1 cellular context compared by ENCODE assay signal in genomic region chr6:26473758-26474438, GRCh38.
TF ChIP-seq lines count a peak whose summit lies in the region.

No MANE protein-coding gene starts in this region.

TF ChIP-seq in K562, 482 proteins besides CTCF, POLR2A, EP300 and RAD21 (continued from another document and continues in another):
- TF ChIP-seq ZBTB43 (CRISPR knock-in tag; IDR thresholded peaks at IDR 0.05) (no peak), PPARD (CRISPR knock-in tag; IDR thresholded peaks at IDR 0.05) (no peak), XRCC4 (IDR thresholded peaks at IDR 0.05; ENCODE audit: extremely low read depth, insufficient read depth, insufficient read length) (no peak), ZFPM2 (CRISPR knock-in tag; IDR thresholded peaks at IDR 0.05) (no peak), CREBBP (IDR thresholded peaks at IDR 0.05; ENCODE audit: low read depth, low read length) (no peak), DDX20 (tag; IDR thresholded peaks at IDR 0.05; ENCODE audit: low read depth) (no peak), THRA (IDR thresholded peaks at IDR 0.05) (no peak), SMARCA5 (IDR thresholded peaks at IDR 0.05) (no peak), RBM22 (IDR thresholded peaks at IDR 0.05; ENCODE audit: low read depth, low read length, poor library complexity, severe bottlenecking) (no peak), NRF1 (conservative IDR thresholded peaks at IDR 0.05 in 1 of 2, IDR thresholded peaks at IDR 0.05 in 1 of 2) (peak in 1 of 2 experiments; percentile 32; a peak in 3 of 4 replicates), GTF3C2 (IDR thresholded peaks at IDR 0.05; ENCODE audit: borderline replicate concordance, extremely low read depth, insufficient read length) (no peak), TAF1 (IDR thresholded peaks at IDR 0.05; ENCODE audit: control insufficient read depth, extremely low read depth, insufficient read depth, low read length, severe bottlenecking) (no peak), NCOA2 (IDR thresholded peaks at IDR 0.05; ENCODE audit: partially characterized antibody in 2 of 2) (peak in 1 of 2 experiments; percentile 1), ZNF76 (CRISPR knock-in tag; IDR thresholded peaks at IDR 0.05; ENCODE audit: borderline replicate concordance) (no peak), ZFP36 (IDR thresholded peaks at IDR 0.05; ENCODE audit: low read depth, low read length, partially characterized antibody) (peak; percentile 31), PREB (CRISPR knock-in tag; IDR thresholded peaks at IDR 0.05) (0 out of 2 replicates have a peak, but pooled peaks have one; percentile 26), RUNX1 (IDR thresholded peaks at IDR 0.05; ENCODE audit: low read depth) (no peak), KAT2B (IDR thresholded peaks at IDR 0.05; ENCODE audit: low read depth, low read length) (no peak), LCOR (CRISPR knock-in tag; IDR thresholded peaks at IDR 0.05) (0 out of 2 replicates have a peak, but pooled peaks have one; percentile 72), ARID2 (IDR thresholded peaks at IDR 0.05) (no peak), RBM39 (optimal IDR thresholded peaks at IDR 0.05; ENCODE audit: low read depth, low read length) (no peak), HDAC1 (IDR thresholded peaks at IDR 0.05) (no peak), NFYB (IDR thresholded peaks at IDR 0.05; ENCODE audit: extremely low read depth, insufficient read length) (peak; percentile 12), ZNF639 (CRISPR knock-in tag; conservative IDR thresholded peaks at IDR 0.05 in 1 of 2, IDR thresholded peaks at IDR 0.05 in 1 of 2) (peak in 1 of 2 experiments; percentile 46; a peak in 1 of 4 replicates), GTF2A2 (tag; IDR thresholded peaks at IDR 0.05) (no peak), HBP1 (CRISPR knock-in tag; IDR thresholded peaks at IDR 0.05) (no peak), CTCFL (IDR thresholded peaks at IDR 0.05; ENCODE audit: borderline replicate concordance, insufficient read depth, low read depth, low read length, poor library complexity, severe bottlenecking) (no peak), ZBTB12 (CRISPR knock-in tag; IDR thresholded peaks at IDR 0.05) (peak; percentile 85), ZNF830 (CRISPR knock-in tag; IDR thresholded peaks at IDR 0.05) (no peak), NR3C1 (CRISPR knock-in tag; IDR thresholded peaks at IDR 0.05) (no peak), NFRKB (IDR thresholded peaks at IDR 0.05; ENCODE audit: low read depth) (no peak), KLF6 (CRISPR knock-in tag; IDR thresholded peaks at IDR 0.05; ENCODE audit: borderline replicate concordance) (no peak), CXXC5 (CRISPR knock-in tag; IDR thresholded peaks at IDR 0.05) (no peak; the same call in 1 of the 2 replicates), ZNF174 (CRISPR knock-in tag; IDR thresholded peaks at IDR 0.05) (no peak), ATF1 (CRISPR knock-in tag; IDR thresholded peaks at IDR 0.05) (no peak), ATF1 (tag; IDR thresholded peaks at IDR 0.05) (peak; percentile 98), SIN3A (IDR thresholded peaks at IDR 0.05; ENCODE audit: borderline replicate concordance in 2 of 2, control insufficient read depth in 1 of 2, low read depth in 2 of 2, low read length in 2 of 2) (no peak), ZSCAN32 (CRISPR knock-in tag; IDR thresholded peaks at IDR 0.05) (no peak), SRSF3 (IDR thresholded peaks at IDR 0.05; ENCODE audit: insufficient read depth, low read length) (no peak), ZNF584 (CRISPR knock-in tag; IDR thresholded peaks at IDR 0.05; ENCODE audit: low read depth) (peak; percentile 69), MBD1 (CRISPR knock-in tag; IDR thresholded peaks at IDR 0.05) (no peak), MIER1 (IDR thresholded peaks at IDR 0.05; ENCODE audit: low read depth) (no peak), HDAC3 (IDR thresholded peaks at IDR 0.05; ENCODE audit: borderline replicate concordance, partially characterized antibody) (peak; percentile 63), GMEB1 (CRISPR knock-in tag; IDR thresholded peaks at IDR 0.05) (no peak), HEY1 (CRISPR knock-in tag; IDR thresholded peaks at IDR 0.05; ENCODE audit: borderline replicate concordance) (peak; percentile 21; the same call in 1 of the 2 replicates), HLTF (IDR thresholded peaks at IDR 0.05) (no peak), PYGO2 (tag; IDR thresholded peaks at IDR 0.05) (no peak), NR2F6 (CRISPR knock-in tag; IDR thresholded peaks at IDR 0.05) (no peak), CEBPG (CRISPR knock-in tag; IDR thresholded peaks at IDR 0.05) (no peak), CEBPG (tag; conservative IDR thresholded peaks at IDR 0.05 in 1 of 2, IDR thresholded peaks at IDR 0.05 in 1 of 2) (peak in 1 of 2 experiments; percentile 34; a peak in 1 of 4 replicates), VEZF1 (CRISPR knock-in tag; IDR thresholded peaks at IDR 0.05) (no peak)
